ENCODE assay signal across 7 cellular contexts in genomic region chr9:35791321-35791921, GRCh38. TPM values are rescaled to one million over a fixed set of nuclear protein-coding genes. Genes with fewer than 3 reads are reported as not detected.
DNase-seq lines count a peak whose midpoint lies in the region; ATAC-seq and TF ChIP-seq lines count a peak whose summit lies in the region.

Gene NPR2, plus strand, starts transcription at chr9:35791591. Its CDS starts 818 bp downstream, at chr9:35792409.

- no peaks in the 10 kb centered on the region for H3K36me3 ChIP-seq in PC-9 (ENCODE audit: low read depth)
- no peaks in the 10 kb centered on the region for H3K36me3 ChIP-seq in endocrine pancreas (ENCODE audit: control insufficient read depth, insufficient read depth, low read length)
- no peaks in the 10 kb centered on the region for H3K36me3 ChIP-seq in thyroid gland

- H3K9me2 ChIP-seq in PC-9 (ENCODE audit: insufficient read depth): no peaks in the 10 kb centered on the region

- no peaks in the 10 kb centered on the region for H3K9me3 ChIP-seq in PC-9 (ENCODE audit: insufficient read depth, low read depth)
- no peaks in the 10 kb centered on the region for H3K9me3 ChIP-seq in endocrine pancreas (ENCODE audit: control insufficient read depth, low read length)
- no peaks in the 10 kb centered on the region for H3K9me3 ChIP-seq in thyroid gland

- H3K79me2 ChIP-seq in PC-9 (ENCODE audit: low read depth): no peaks in the 10 kb centered on the region

- H3K9ac ChIP-seq in endocrine pancreas (ENCODE audit: control insufficient read depth, insufficient read depth, low read length): peak within 1 kb of the TSS; percentile 48

- DNase-seq in PC-9 (no peak), lung microvascular endothelial cell (ENCODE audit: low read depth in 2 of 2) (peak; percentile 37 to 39), thyroid gland (peak; percentile 37 to 43), A172 (ENCODE audit: low spot score) (no peak)

- CTCF ChIA-PET in PC-9 (lab: Charles Lee): no interaction called here

- ATAC-seq in GM21619 (IDR thresholded peaks at IDR 0.05; ENCODE audit: unreplicated experiment) (no peak), HG03135 (IDR thresholded peaks at IDR 0.05; ENCODE audit: unreplicated experiment) (no peak)

- no peaks in the 10 kb centered on the region for H4K20me1 ChIP-seq in PC-9 (ENCODE audit: insufficient read depth)

- BruUV-seq in PC-9 (replicated peaks; lab: Mats Ljungman, UMichigan): no TSS peak

- WGBS in thyroid gland, 2 donors: 10 to 16% methylated on average over 12 to 21 of the region's 62 CpGs

- H3K27me3 ChIP-seq in PC-9 (ENCODE audit: insufficient read depth, low read depth) (no peaks in the 10 kb centered on the region), endocrine pancreas (ENCODE audit: control insufficient read depth, insufficient read depth, low read length) (no peaks in the 10 kb centered on the region), thyroid gland (no peaks in the 10 kb centered on the region)

- TF ChIP-seq POLR2A in thyroid gland (IDR thresholded peaks at IDR 0.05): no peak

- POLR2A ChIA-PET in PC-9 (lab: Charles Lee; ENCODE audit: unreplicated experiment): no interaction called here

- H3K4me2 ChIP-seq in PC-9: no peak within 1 kb of the TSS

- intact Hi-C loops in PC-9 (cut with micrococcal nuclease; ENCODE audit: unreplicated experiment) (no loop called here), thyroid gland (cut with DNase I) (loop anchor here (5.0 kb wide), 1 partner anchor 36 kb away; the partner anchor contains the start of genes FAM221B and TMEM8B)

- H3K4me3 ChIP-seq in PC-9 (no peak within 1 kb of the TSS), endocrine pancreas (ENCODE audit: control insufficient read depth, insufficient read depth, low read length) (peak within 1 kb of the TSS; percentile 2), thyroid gland (replicated peaks in 1 of 3) (peak within 1 kb of the TSS in 1 of 3 donors; percentile 38)

- TF ChIP-seq CTCF in PC-9 (conservative IDR thresholded peaks at IDR 0.05) (no peak), thyroid gland (IDR thresholded peaks at IDR 0.05) (peak in 1 of 6 experiments; percentile 7)

- H3F3A ChIP-seq in PC-9 (ENCODE audit: insufficient read depth, low read depth): peaks cover 4% of the 10 kb centered on the region; the same call in 1 of the 2 replicates

- no peak within 1 kb of the TSS for H3K27ac ChIP-seq in PC-9
- H3K27ac ChIP-seq in thyroid gland: peak within 1 kb of the TSS in 2 of 3 donors; percentile 27 to 57

- no peak within 1 kb of the TSS for H2AFZ ChIP-seq in PC-9

- H3K4me1 ChIP-seq in PC-9 (replicated peaks; ENCODE audit: insufficient read depth) (0 out of 2 replicates have a peak, but pooled peaks cover 7% of the 10 kb centered on the region), endocrine pancreas (ENCODE audit: control insufficient read depth, insufficient read depth, low read length) (peaks cover 10% of the 10 kb centered on the region), thyroid gland (peaks cover 8 to 13% of the 10 kb centered on the region in 2 donors)

RNA-seq across cellular contexts. Expression of gene NPR2, which starts in this region (rescaled TPM):
- 11.3 and 12.2 TPM in 2 replicates for total RNA-seq in PC-9 (2021)
- total RNA-seq in lung microvascular endothelial cell: 0.20 and 2.0 TPM in 2 replicates
- total RNA-seq in thyroid gland: 1 to 10 TPM; 5.1 to 9.3 (median 8.1) TPM
- 1.9 and 2.1 TPM in 2 replicates for total RNA-seq in A172 (2014; rRNA removed; shearing (Covaris generic))

Comparison
In these comparisons a context has a peak if more than half of its experiments do, and no peak if none do; other contexts are left out.
1. DNase-seq: peak in lung microvascular endothelial cell (2 of 2) and thyroid gland (2 of 2); none in PC-9 (0 of 2) and A172 (single experiment).